In genomic region chr4:124426279-124426678, GRCh38 we compare ENCODE assay signal across 1 cellular context.
TF ChIP-seq lines count a peak whose summit lies in the region.

No MANE protein-coding gene starts in this region.

TF ChIP-seq in H1, 55 proteins besides CTCF, POLR2A, EP300 and RAD21 (continued from another document):
- TF ChIP-seq USF2 (IDR thresholded peaks at IDR 0.05; ENCODE audit: low read length) (peak; percentile 74), RXRA (IDR thresholded peaks at IDR 0.05; ENCODE audit: insufficient read depth, low read depth, low read length) (no peak), RBBP5 (IDR thresholded peaks at IDR 0.05; ENCODE audit: borderline replicate concordance, low read depth, low read length) (no peak), YY1 (IDR thresholded peaks at IDR 0.05; ENCODE audit: low read depth, low read length) (no peak), ATF2 (IDR thresholded peaks at IDR 0.05; ENCODE audit: low read length) (no peak), GABPA (IDR thresholded peaks at IDR 0.05; ENCODE audit: borderline replicate concordance, insufficient read depth, low read length) (no peak)
